Comparison of ENCODE assay signal across 9 cellular contexts in genomic region chr4:48033825-48034413, GRCh38. TPM values are rescaled to one million over a fixed set of nuclear protein-coding genes. Genes with fewer than 3 reads are reported as not detected.
A peak's percentile ranks its signal among the peaks of the same experiment; 100 is the strongest.
DNase-seq lines count a peak whose midpoint lies in the region; ATAC-seq and TF ChIP-seq lines count a peak whose summit lies in the region.
"Had no signal": no experiment of that assay in that cellular context is flagged by ENCODE, and none has a peak within 500 bp of the region (broad histone marks: within the 10 kb centered on the region; RNA-seq: fewer than 3 reads in every experiment).

No MANE protein-coding gene starts in this region.

- H3K27ac Mint-ChIP-seq in T-helper 17 cell: no peak overlapping the region
- H3K27ac Mint-ChIP-seq in naive thymus-derived CD4-positive, alpha-beta T cell: no peak overlapping the region

- intact Hi-C loops in body of pancreas (cut with DNase I): no loop called here
- intact Hi-C loops in naive thymus-derived CD4-positive, alpha-beta T cell (cut with micrococcal nuclease): loop anchor here (1.0 kb wide), 5 partner anchors 13 to 107 kb away; partner anchors contain the start of genes CNGA1 (in 1 of the 2) and NIPAL1 (in 1 of the 2)

- no peak overlapping the region for H3K4me3 Mint-ChIP-seq in T-helper 17 cell
- H3K4me3 Mint-ChIP-seq in naive thymus-derived CD4-positive, alpha-beta T cell: no peak overlapping the region

- H3K27me3 ChIP-seq in body of pancreas: no peaks in the 10 kb centered on the region
- no peaks in the 10 kb centered on the region for H3K27me3 ChIP-seq in naive thymus-derived CD4-positive, alpha-beta T cell (ENCODE audit: control insufficient read depth in 2 of 2, insufficient read depth in 2 of 2, low read length in 2 of 2)
- H3K27me3 ChIP-seq: BLaER1 had no signal

- peaks cover 8% of the 10 kb centered on the region for H3K4me1 Mint-ChIP-seq in T-helper 17 cell
- peaks cover 4 to 22% (median 15%) of the 10 kb centered on the region in 7 donors for H3K4me1 Mint-ChIP-seq in naive thymus-derived CD4-positive, alpha-beta T cell

- peak; percentile 16 to 57 (median 40) for TF ChIP-seq CTCF in body of pancreas (IDR thresholded peaks at IDR 0.05)

- H3K27ac ChIP-seq in body of pancreas: no peak overlapping the region
- no peak overlapping the region for H3K27ac ChIP-seq in naive thymus-derived CD4-positive, alpha-beta T cell (ENCODE audit: low read depth, low read length)
- H3K27ac ChIP-seq: BLaER1 had no signal

- DNase-seq in NCI-H2081 (lab: John Stamatoyannopoulos, UW) (peak; percentile 16 to 48), NCI-H2081 treated with DMSO at 0.1 percent for 48 hours (lab: John Stamatoyannopoulos, UW) (no peak), T-helper 17 cell (peak in 2 of 3 donors; percentile 18 to 47), body of pancreas (peak; percentile 20 to 66 (median 48)), NCI-H128 (lab: John Stamatoyannopoulos, UW; ENCODE audit: unreplicated experiment) (no peak)
- peak in 7 of 9 donors; percentile 21 to 55 (median 52) for DNase-seq in naive thymus-derived CD4-positive, alpha-beta T cell

- H3K36me3 ChIP-seq in body of pancreas (replicated peaks in 1 of 2; ENCODE audit: insufficient read depth in 1 of 2, low read depth in 2 of 2): no peaks in the 10 kb centered on the region
- H3K36me3 ChIP-seq in naive thymus-derived CD4-positive, alpha-beta T cell (ENCODE audit: control insufficient read depth in 2 of 3, insufficient read depth in 3 of 3, low read length in 3 of 3): no peaks in the 10 kb centered on the region
- H3K36me3 ChIP-seq: BLaER1 had no signal

- 86 to 90% methylated on average over 1 of the region's 1 CpG for WGBS in body of pancreas, 2 donors

- CTCF ChIA-PET in naive thymus-derived CD4-positive, alpha-beta T cell (lab: Charles Lee): interaction anchor here (0.7 to 3.9 kb wide), 12 partner anchors 9 to 1008 kb away, joined by 3 to 31 read pairs (median 5); no protein-coding TSS in a partner anchor

- H3K4me3 ChIP-seq in body of pancreas: no peak overlapping the region
- no peak overlapping the region for H3K4me3 ChIP-seq in naive thymus-derived CD4-positive, alpha-beta T cell (ENCODE audit: low read length)
- H3K4me3 ChIP-seq: BLaER1 had no signal

- H3K9me3 ChIP-seq in T-helper 17 cell (ENCODE audit: control insufficient read depth, low read length, poor library complexity, severe bottlenecking) (no peaks in the 10 kb centered on the region), body of pancreas (no peaks in the 10 kb centered on the region)
- H3K9me3 ChIP-seq in naive thymus-derived CD4-positive, alpha-beta T cell (ENCODE audit: control insufficient read depth in 2 of 3, low read length in 3 of 3): no peaks in the 10 kb centered on the region
- H3K9me3 ChIP-seq: BLaER1 had no signal

- H3K27me3 Mint-ChIP-seq in T-helper 17 cell: no peaks in the 10 kb centered on the region
- H3K27me3 Mint-ChIP-seq in naive thymus-derived CD4-positive, alpha-beta T cell: no peaks in the 10 kb centered on the region

- POLR2A ChIA-PET in naive thymus-derived CD4-positive, alpha-beta T cell (lab: Charles Lee): interaction anchor here (1.2 kb wide), 1 partner anchor 106 kb away, joined by 4 read pairs; no protein-coding TSS in a partner anchor

- H3K36me3 Mint-ChIP-seq in T-helper 17 cell (ENCODE audit: low read depth): no peaks in the 10 kb centered on the region
- peaks cover 0 to 3% (median 0%) of the 10 kb centered on the region in 5 donors for H3K36me3 Mint-ChIP-seq in naive thymus-derived CD4-positive, alpha-beta T cell

- H3K9me3 Mint-ChIP-seq in naive thymus-derived CD4-positive, alpha-beta T cell: no peaks in the 10 kb centered on the region

- no peak for TF ChIP-seq POLR2A in body of pancreas (IDR thresholded peaks at IDR 0.05)

- ATAC-seq in HG03280 (IDR thresholded peaks at IDR 0.05; ENCODE audit: unreplicated experiment) (peak; percentile 51), T-helper 17 cell (peak; percentile 94), body of pancreas (peak; percentile 76), HG03045 (IDR thresholded peaks at IDR 0.05; ENCODE audit: unreplicated experiment) (no peak)
- peak; percentile 91 for ATAC-seq in naive thymus-derived CD4-positive, alpha-beta T cell

- H3K4me1 ChIP-seq in body of pancreas: peaks cover 23% of the 10 kb centered on the region
- peaks cover 3 to 4% of the 10 kb centered on the region in 2 donors for H3K4me1 ChIP-seq in naive thymus-derived CD4-positive, alpha-beta T cell (ENCODE audit: control insufficient read depth in 2 of 2, insufficient read depth in 2 of 2, low read length in 2 of 2)

RNA-seq across cellular contexts. Expression of gene NIPAL1, which starts 17.3 kb away (rescaled TPM):
- total RNA-seq in T-helper 17 cell (1 to 10 TPM in 1 of 2 donors, under 1 TPM in 1; 0.91 to 1.7 TPM), body of pancreas (1 to 10 TPM; 1.0 to 1.6 TPM)
- 1 to 10 TPM in 3 of 5 experiments, under 1 TPM in 1, not detected in 1; 0.45 to 3.3 (median 1.9) TPM for total RNA-seq in naive thymus-derived CD4-positive, alpha-beta T cell
- under 1 TPM; 0.76 to 0.86 TPM for polyA plus RNA-seq in naive thymus-derived CD4-positive, alpha-beta T cell

RNA-seq across cellular contexts. Expression of gene CNGA1, which starts 17.4 kb away (rescaled TPM):
- total RNA-seq in T-helper 17 cell: not detected
- 1 to 10 TPM in 1 of 2 donors, under 1 TPM in 1; 0.33 to 1.8 TPM for total RNA-seq in body of pancreas
- not detected for total RNA-seq in naive thymus-derived CD4-positive, alpha-beta T cell
- polyA plus RNA-seq in naive thymus-derived CD4-positive, alpha-beta T cell: under 1 TPM in 1 of 2 donors, not detected in 1; 0.49 TPM

Comparison
In these comparisons a context has a peak if more than half of its experiments do, and no peak if none do; other contexts are left out.
1. DNase-seq: peak in NCI-H2081 (2 of 2), T-helper 17 cell (2 of 3), body of pancreas (4 of 4) and naive thymus-derived CD4-positive, alpha-beta T cell (7 of 9); none in NCI-H2081 treated with DMSO at 0.1 percent for 48 hours (single experiment) and NCI-H128 (single experiment).